30 cellular contexts compared by ENCODE assay signal in the genomic region with DNA sequence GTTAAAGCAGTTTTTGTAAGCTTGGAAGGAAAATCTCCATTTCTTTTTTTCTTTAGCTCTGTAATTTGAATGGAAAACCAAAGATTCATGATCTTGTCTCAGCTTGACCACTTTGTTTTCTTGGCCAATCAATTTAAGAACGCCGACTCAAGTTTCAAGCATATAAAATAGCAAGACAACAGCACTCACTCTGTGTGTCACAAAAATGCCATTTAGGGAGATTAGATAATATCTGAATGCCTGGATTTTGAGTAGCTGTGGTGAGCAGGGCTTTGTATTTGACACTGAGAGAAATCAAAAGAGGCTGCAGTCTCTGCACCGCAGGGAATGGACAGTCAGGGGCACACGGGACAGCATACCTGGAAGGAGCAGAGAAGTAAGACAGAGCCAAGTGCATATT.
"Had no signal": no experiment of that assay in that cellular context is flagged by ENCODE, and none has a peak within 500 bp of the region (broad histone marks: within the 10 kb centered on the region; RNA-seq: fewer than 3 reads in every experiment).

No MANE protein-coding gene starts in this region.

- H3K27me3 ChIP-seq: adrenal gland, body of pancreas, SJCRH30 had no signal

- H3K27ac Mint-ChIP-seq: activated B cell treated with CpG ODN at 0.5 μM for 24 hours; activated CD4-positive, alpha-beta memory T cell treated with anti-CD3 and anti-CD28 coated beads for 36 hours; activated naive CD4-positive, alpha-beta T cell treated with anti-CD3 and anti-CD28 coated beads for 36 hours; activated naive CD4-positive, alpha-beta T cell treated with anti-CD3 and anti-CD28 coated beads, Interleukin-2, amount 50 U/mL, for 72 hours; activated T-helper 1 cell treated with anti-CD3 and anti-CD28 coated beads, Interleukin-12 subunit alpha, Interleukin-12 subunit beta, Interleukin-2, Interleukin-4 antibody, amounts not matched to agents 30 ng/mL and 10 ng/mL and 1 ng/mL, durations not matched to agents 14 hours and 24 hours and 36 hours had no signal

- H3K27ac ChIP-seq: adrenal gland, body of pancreas, SJCRH30, VCaP had no signal

- H3K4me3 ChIP-seq: adrenal gland, body of pancreas, SJCRH30 had no signal

- H3K4me1 ChIP-seq: adrenal gland, body of pancreas, SJCRH30 had no signal

- DNase-seq: activated B cell treated with CpG ODN at 0.5 μM for 24 hours; activated CD4-positive, alpha-beta memory T cell treated with anti-CD3 and anti-CD28 coated beads for 36 hours; activated CD4-positive, alpha-beta T cell treated with anti-CD3 and anti-CD28 coated beads for 4 hours; activated CD4-positive, alpha-beta T cell treated with anti-CD3 and anti-CD28 coated beads, Interleukin-2, amount 50 U/mL, for 1 hour; activated CD4-positive, CD25-positive, alpha-beta regulatory T cell treated with anti-CD3 and anti-CD28 coated beads, Interleukin-2, amount 50 U/mL, for 72 hours; activated CD8-positive, alpha-beta memory T cell treated with anti-CD3 and anti-CD28 coated beads, Interleukin-2, amount 50 U/mL, for 4 hours; activated gamma-delta T cell treated with Interleukin-2 at 50 U/mL for 16 hours; activated naive CD4-positive, alpha-beta T cell treated with anti-CD3 and anti-CD28 coated beads for 36 hours; activated T-cell treated with anti-CD3 and anti-CD28 coated beads for 4 hours; activated T-cell treated with anti-CD3 and anti-CD28 coated beads, Interleukin-2, amount 50 U/mL, for 4 hours; adrenal gland; body of pancreas; caudate nucleus; cerebellar nuclear complex; NCI-H1092 treated with DMSO at 0.1 percent for 48 hours; NCI-H1417 treated with DMSO at 0.1 percent for 48 hours; NCI-H1694; NCI-H1930; NCI-H345; NCI-H524 treated with DMSO at 0.1 percent for 48 hours; SHP77; SJCRH30; SW 1271; T-helper 1 cell; T-helper 2 cell; T-helper 9 cell had no signal

- H3K9me3 Mint-ChIP-seq: activated B cell treated with CpG ODN at 0.5 μM for 24 hours; activated T-cell treated with anti-CD3 and anti-CD28 coated beads, Interleukin-2, amount 50 U/mL, for 4 hours; activated T-helper 1 cell treated with anti-CD3 and anti-CD28 coated beads, Interleukin-12 subunit alpha, Interleukin-12 subunit beta, Interleukin-2, Interleukin-4 antibody, amounts not matched to agents 30 ng/mL and 10 ng/mL and 1 ng/mL, durations not matched to agents 14 hours and 24 hours and 36 hours had no signal

- H3K36me3 ChIP-seq: adrenal gland, SJCRH30 had no signal

- H3K27me3 Mint-ChIP-seq: activated B cell treated with CpG ODN at 0.5 μM for 24 hours; activated CD4-positive, alpha-beta memory T cell treated with anti-CD3 and anti-CD28 coated beads for 36 hours had no signal

- ATAC-seq: activated naive CD4-positive, alpha-beta T cell treated with anti-CD3 and anti-CD28 coated beads, Interleukin-2, amount 50 U/mL, for 72 hours; activated T-cell treated with anti-CD3 and anti-CD28 coated beads, Interleukin-2, amount 50 U/mL, for 4 hours; body of pancreas; Panc1 had no signal

- H3K4me3 Mint-ChIP-seq: activated B cell treated with CpG ODN at 0.5 μM for 24 hours; activated CD4-positive, alpha-beta memory T cell treated with anti-CD3 and anti-CD28 coated beads for 36 hours; activated naive CD4-positive, alpha-beta T cell treated with anti-CD3 and anti-CD28 coated beads for 36 hours; activated T-cell treated with anti-CD3 and anti-CD28 coated beads, Interleukin-2, amount 50 U/mL, for 4 hours; activated T-helper 1 cell treated with anti-CD3 and anti-CD28 coated beads, Interleukin-12 subunit alpha, Interleukin-12 subunit beta, Interleukin-2, Interleukin-4 antibody, amounts not matched to agents 30 ng/mL and 10 ng/mL and 1 ng/mL, durations not matched to agents 14 hours and 24 hours and 36 hours had no signal

- H3K9me3 ChIP-seq: adrenal gland, body of pancreas, SJCRH30 had no signal

- H3K36me3 Mint-ChIP-seq: activated CD4-positive, alpha-beta memory T cell treated with anti-CD3 and anti-CD28 coated beads for 36 hours; activated naive CD4-positive, alpha-beta T cell treated with anti-CD3 and anti-CD28 coated beads, Interleukin-2, amount 50 U/mL, for 72 hours had no signal
